1 cellular context compared by ENCODE assay signal in genomic region chr13:98992355-98992754, GRCh38.
A peak's percentile ranks its signal among the peaks of the same experiment; 100 is the strongest.
TF ChIP-seq lines count a peak whose summit lies in the region.

No MANE protein-coding gene starts in this region.

TF ChIP-seq in GM12878, 131 proteins besides CTCF, POLR2A, EP300 and RAD21:
- TF ChIP-seq MEF2B (IDR thresholded peaks at IDR 0.05; ENCODE audit: partially characterized antibody, poor library complexity, severe bottlenecking) = peak; percentile 75
- peak in 1 of 2 experiments; percentile 30; a peak in 1 of 4 replicates for TF ChIP-seq IKZF2 (IDR thresholded peaks at IDR 0.05)
- TF ChIP-seq, protein P1, sequence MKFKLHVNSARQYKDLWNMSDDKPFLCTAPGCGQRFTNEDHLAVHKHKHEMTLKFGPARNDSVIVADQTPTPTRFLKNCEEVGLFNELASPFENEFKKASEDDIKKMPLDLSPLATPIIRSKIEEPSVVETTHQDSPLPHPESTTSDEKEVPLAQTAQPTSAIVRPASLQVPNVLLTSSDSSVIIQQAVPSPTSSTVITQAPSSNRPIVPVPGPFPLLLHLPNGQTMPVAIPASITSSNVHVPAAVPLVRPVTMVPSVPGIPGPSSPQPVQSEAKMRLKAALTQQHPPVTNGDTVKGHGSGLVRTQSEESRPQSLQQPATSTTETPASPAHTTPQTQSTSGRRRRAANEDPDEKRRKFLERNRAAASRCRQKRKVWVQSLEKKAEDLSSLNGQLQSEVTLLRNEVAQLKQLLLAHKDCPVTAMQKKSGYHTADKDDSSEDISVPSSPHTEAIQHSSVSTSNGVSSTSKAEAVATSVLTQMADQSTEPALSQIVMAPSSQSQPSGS (IDR thresholded peaks at IDR 0.05; ENCODE audit: low read length) = peak; percentile 63
- TF ChIP-seq BHLHE40 (IDR thresholded peaks at IDR 0.05; ENCODE audit: borderline replicate concordance in 1 of 2, low read depth in 2 of 2, low read length in 1 of 2) = peak in 1 of 2 experiments; percentile 56; a peak in 1 of 4 replicates
- no peak for TF ChIP-seq PAX5 (IDR thresholded peaks at IDR 0.05; ENCODE audit: borderline replicate concordance, low read depth, low read length)
- TF ChIP-seq RAD51 (IDR thresholded peaks at IDR 0.05) = no peak
- 0 out of 2 replicates have a peak, but pooled peaks have one; percentile 19 for TF ChIP-seq IKZF1 (conservative IDR thresholded peaks at IDR 0.05)
